Comparison of ENCODE assay signal across 2 cellular contexts in the genomic region with DNA sequence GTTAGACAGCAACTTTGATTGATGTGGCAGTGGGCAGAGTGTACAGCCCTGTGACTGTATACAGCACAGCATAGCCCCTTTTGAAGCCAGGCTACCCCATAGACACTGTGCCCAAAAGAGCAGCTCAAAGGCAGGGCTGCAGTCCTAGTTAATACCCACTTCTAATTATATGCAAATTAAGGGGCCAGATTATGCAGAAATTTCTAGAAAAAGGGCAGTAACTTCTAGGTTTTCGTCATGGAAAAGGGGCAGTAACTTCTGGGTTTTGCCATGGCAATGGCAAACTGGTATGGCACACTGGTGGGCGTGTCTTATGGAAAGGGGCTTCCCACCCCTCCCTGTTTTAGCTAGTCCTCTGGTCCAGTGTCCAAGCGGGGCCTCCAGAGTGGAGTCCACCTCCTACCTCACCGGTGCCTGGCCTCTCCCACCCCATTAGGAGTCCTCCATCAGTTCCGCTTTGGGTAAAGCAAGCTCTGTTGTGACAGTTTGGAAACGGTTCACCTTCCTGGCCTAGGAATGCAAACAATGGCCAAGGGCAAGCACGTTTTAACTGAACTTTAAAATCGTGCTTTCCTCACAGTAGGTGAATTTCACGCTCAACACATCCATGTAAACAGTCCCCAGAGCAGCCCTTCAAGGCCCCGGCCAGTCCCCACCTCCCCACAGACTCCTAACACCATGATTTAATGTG.
TF ChIP-seq lines count a peak whose summit lies in the region.

No MANE protein-coding gene starts in this region.

TF ChIP-seq in SK-N-SH, 30 proteins besides CTCF, POLR2A, EP300 and RAD21:
- TF ChIP-seq, protein P1, sequence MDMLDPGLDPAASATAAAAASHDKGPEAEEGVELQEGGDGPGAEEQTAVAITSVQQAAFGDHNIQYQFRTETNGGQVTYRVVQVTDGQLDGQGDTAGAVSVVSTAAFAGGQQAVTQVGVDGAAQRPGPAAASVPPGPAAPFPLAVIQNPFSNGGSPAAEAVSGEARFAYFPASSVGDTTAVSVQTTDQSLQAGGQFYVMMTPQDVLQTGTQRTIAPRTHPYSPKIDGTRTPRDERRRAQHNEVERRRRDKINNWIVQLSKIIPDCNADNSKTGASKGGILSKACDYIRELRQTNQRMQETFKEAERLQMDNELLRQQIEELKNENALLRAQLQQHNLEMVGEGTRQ (IDR thresholded peaks at IDR 0.05; ENCODE audit: borderline replicate concordance, low read depth, low read length) = no peak
- TF ChIP-seq POLR2AphosphoS5 (IDR thresholded peaks at IDR 0.05; ENCODE audit: low read depth, low read length) = no peak
- no peak for TF ChIP-seq FOXM1 (IDR thresholded peaks at IDR 0.05; ENCODE audit: low read depth)
- no peak for TF ChIP-seq RFX5 (IDR thresholded peaks at IDR 0.05; ENCODE audit: low read length)

TF ChIP-seq in SK-N-SH treated with all-trans-retinoic acid at 6 μM for 48 hours, 23 proteins besides CTCF, POLR2A, EP300 and RAD21 (continued from another document):
- TF ChIP-seq PPARA (CRISPR knock-in tag; IDR thresholded peaks at IDR 0.05; ENCODE audit: borderline replicate concordance) = no peak
- no peak for TF ChIP-seq SNAI2 (CRISPR knock-in tag; IDR thresholded peaks at IDR 0.05)
- no peak for TF ChIP-seq ISL1 (CRISPR knock-in tag; IDR thresholded peaks at IDR 0.05)
- TF ChIP-seq ZNF8 (CRISPR knock-in tag; IDR thresholded peaks at IDR 0.05) = no peak
- TF ChIP-seq RARB (CRISPR knock-in tag; IDR thresholded peaks at IDR 0.05) = no peak
- no peak for TF ChIP-seq ARNTL (CRISPR knock-in tag; IDR thresholded peaks at IDR 0.05; ENCODE audit: borderline replicate concordance, low read depth)
- TF ChIP-seq BACH2 (CRISPR knock-in tag; IDR thresholded peaks at IDR 0.05; ENCODE audit: borderline replicate concordance) = no peak
- no peak for TF ChIP-seq ESRRG (CRISPR knock-in tag; IDR thresholded peaks at IDR 0.05)
- TF ChIP-seq ZFP3 (CRISPR knock-in tag; IDR thresholded peaks at IDR 0.05) = no peak
- no peak for TF ChIP-seq GLIS3 (CRISPR knock-in tag; IDR thresholded peaks at IDR 0.05)
